In genomic region chr18:50880108-50880465, GRCh38 we compare ENCODE assay signal across 8 cellular contexts. TPM values are rescaled to one million over a fixed set of nuclear protein-coding genes. Genes with fewer than 3 reads are reported as not detected.
DNase-seq lines count a peak whose midpoint lies in the region; ATAC-seq, FAIRE-seq and TF ChIP-seq lines count a peak whose summit lies in the region.

No MANE protein-coding gene starts in this region.

- H3K36me3 ChIP-seq in iPS-18a (ENCODE audit: control insufficient read depth, low read depth, low read length) (no peaks in the 10 kb centered on the region), tibial nerve (no peaks in the 10 kb centered on the region)

- H3K27ac ChIP-seq in AG04450 (ENCODE audit: low read depth, low read length), result no peak overlapping the region
- H3K27ac ChIP-seq in iPS-18a (ENCODE audit: low read length), result no peak overlapping the region
- peak overlapping the region in 2 of 4 donors; percentile 13 to 96 for H3K27ac ChIP-seq in tibial nerve

- DNase-seq in AG04450 (ENCODE audit: low read depth, low spot score) (no peak), GM19239 (ENCODE audit: insufficient read length, low spot score) (no peak), tibial nerve (ENCODE audit: low spot score in 2 of 2) (no peak), hippocampal formation (lab: John Stamatoyannopoulos, UW) (no peak)

- TF ChIP-seq POLR2A in tibial nerve (IDR thresholded peaks at IDR 0.05), result no peak

- CTCF ChIA-PET in AG04450 (lab: Charles Lee), result interaction anchor here (0.7 to 1.6 kb wide), 3 partner anchors 59 to 317 kb away, joined by 3 to 5 read pairs (median 3); partner anchors contain the start of gene MEX3C

- WGBS in tibial nerve, 2 donors, result 17% methylated on average over 6 of the region's 6 CpGs

- POLR2A ChIA-PET in AG04450 (lab: Yijun Ruan, JAX), result interaction anchor here (0.7 kb wide), 1 partner anchor 150 kb away, joined by 3 read pairs; the partner anchor contains the start of gene SMAD4

- H3K4me3 ChIP-seq in AG04450 (ENCODE audit: low read depth, low read length) (peak overlapping the region; percentile 93), WI38 (ENCODE audit: low read depth, low read length) (peak overlapping the region; percentile 85), iPS-18a (ENCODE audit: low read length) (peak overlapping the region; percentile 90), tibial nerve (peak overlapping the region; percentile 52 to 99 (median 92))

- H3K27me3 ChIP-seq in AG04450 (ENCODE audit: control insufficient read depth, insufficient read depth, low read length) (peaks cover 2% of the 10 kb centered on the region), iPS-18a (ENCODE audit: control insufficient read depth, insufficient read depth, low read length) (no peaks in the 10 kb centered on the region), tibial nerve (no peaks in the 10 kb centered on the region)

- peak; percentile 71 for FAIRE-seq in GM19239 (lab: Jason Lieb, UNC)

- no peaks in the 10 kb centered on the region; the same call in 1 of the 2 replicates for H3K9me3 ChIP-seq in AG04450 (ENCODE audit: control insufficient read depth, insufficient read depth, low read length)
- no peaks in the 10 kb centered on the region for H3K9me3 ChIP-seq in iPS-18a (ENCODE audit: control insufficient read depth, low read depth, low read length)
- H3K9me3 ChIP-seq in tibial nerve, result no peaks in the 10 kb centered on the region

- H3K4me1 ChIP-seq in iPS-18a (ENCODE audit: control insufficient read depth, low read depth, low read length), result peaks cover 12% of the 10 kb centered on the region
- H3K4me1 ChIP-seq in tibial nerve, result peaks cover 0 to 25% (median 10%) of the 10 kb centered on the region in 4 donors

- H3K9ac ChIP-seq in iPS-18a (ENCODE audit: low read length), result peak overlapping the region; percentile 82

- TF ChIP-seq CTCF in AG04450 (IDR thresholded peaks at IDR 0.05; ENCODE audit: low read depth, low read length) (no peak), WI38 (IDR thresholded peaks at IDR 0.05; ENCODE audit: low read depth, low read length) (no peak), tibial nerve (IDR thresholded peaks at IDR 0.05) (no peak)

- no peak for TF ChIP-seq EP300 in tibial nerve (IDR thresholded peaks at IDR 0.05)

- ATAC-seq in GM19452 (IDR thresholded peaks at IDR 0.05; ENCODE audit: unreplicated experiment), result no peak
- no peak for ATAC-seq in HG03045 (IDR thresholded peaks at IDR 0.05; ENCODE audit: unreplicated experiment)

RNA-seq across cellular contexts. Expression of gene ME2, which starts 1.2 kb away (rescaled TPM):
- polyA plus RNA-seq in AG04450 (2011; rRNA removed), result 38.6 and 51.3 TPM in 2 replicates
- polyA minus RNA-seq in AG04450 (2011; rRNA and poly(A)+ RNA removed), result 15.2 and 26.0 TPM in 2 replicates
- total RNA-seq in tibial nerve, result 10 to 100 TPM; 32.6 to 55.8 (median 48.0) TPM
